Comparison of ENCODE assay signal across 8 cellular contexts in genomic region chrX:155094468-155095061, GRCh38. TPM values are rescaled to one million over a fixed set of nuclear protein-coding genes. Genes with fewer than 3 reads are reported as not detected.
A peak's percentile ranks its signal among the peaks of the same experiment; 100 is the strongest.
DNase-seq lines count a peak whose midpoint lies in the region; ATAC-seq, FAIRE-seq and TF ChIP-seq lines count a peak whose summit lies in the region.

No MANE protein-coding gene starts in this region.

- no peak overlapping the region for H3K4me3 Mint-ChIP-seq in natural killer cell
- no peak overlapping the region for H3K4me3 Mint-ChIP-seq in natural killer cell treated with Interleukin-12 subunit alpha and Interleukin-12 subunit beta and Interleukin-15 and Interleukin-18, amount 100 ng/mL, for 72 hours

- H3K4me2 ChIP-seq in endothelial cell of umbilical vein (ENCODE audit: insufficient read depth, low read length) = no peak overlapping the region

- no peak overlapping the region for H3K27ac Mint-ChIP-seq in natural killer cell
- no peak overlapping the region for H3K27ac Mint-ChIP-seq in natural killer cell treated with Interleukin-12 subunit alpha and Interleukin-12 subunit beta and Interleukin-15 and Interleukin-18, amount 100 ng/mL, for 72 hours

- POLR2A ChIA-PET in endothelial cell of umbilical vein (lab: Charles Lee) = no interaction called here

- peak in 2 of 3 donors; percentile 69 for ATAC-seq in natural killer cell
- ATAC-seq in natural killer cell treated with Interleukin-12 subunit alpha and Interleukin-12 subunit beta and Interleukin-15 and Interleukin-18, amount 100 ng/mL, for 72 hours = no peak
- ATAC-seq in HG02885 (IDR thresholded peaks at IDR 0.05; ENCODE audit: poor library complexity, unreplicated experiment) = peak; percentile 57
- peak; percentile 66; the same call in 2 of the 3 replicates for ATAC-seq in RWPE2 (ENCODE audit: low read depth)
- peak; percentile 62 to 80 (median 69) for ATAC-seq in pancreas
- ATAC-seq in HG03196 (IDR thresholded peaks at IDR 0.05; ENCODE audit: unreplicated experiment) = no peak

- H3K9me1 ChIP-seq in endothelial cell of umbilical vein (replicated peaks; ENCODE audit: control insufficient read depth, extremely low read depth, insufficient read depth, low read length) = no peaks in the 10 kb centered on the region

- dilution Hi-C loops in endothelial cell of umbilical vein (cut with MboI; ENCODE audit: extremely low pct_ligation_motif_present, low sequenced_read_pairs) = no loop called here

- H3K4me1 Mint-ChIP-seq in natural killer cell = no peaks in the 10 kb centered on the region
- H3K4me1 Mint-ChIP-seq in natural killer cell treated with Interleukin-12 subunit alpha and Interleukin-12 subunit beta and Interleukin-15 and Interleukin-18, amount 100 ng/mL, for 72 hours (ENCODE audit: low read depth in 2 of 2) = peaks cover 0 to 3% of the 10 kb centered on the region in 2 donors

- BruUV-seq in endothelial cell of umbilical vein (replicated peaks; lab: Mats Ljungman, UMichigan) = no TSS peak

- no peak overlapping the region for H3K9ac ChIP-seq in endothelial cell of umbilical vein (replicated peaks; ENCODE audit: extremely low read depth, insufficient read depth, low read length)

- H3K27me3 ChIP-seq in RWPE2 (ENCODE audit: insufficient read depth, poor library complexity, severe bottlenecking) (no peaks in the 10 kb centered on the region), endothelial cell of umbilical vein (ENCODE audit: control insufficient read depth in 2 of 2, insufficient read depth in 2 of 2, low read length in 2 of 2) (no peaks in the 10 kb centered on the region), pancreas (no peaks in the 10 kb centered on the region)

- H3K9me3 Mint-ChIP-seq in natural killer cell = no peaks in the 10 kb centered on the region
- no peaks in the 10 kb centered on the region for H3K9me3 Mint-ChIP-seq in natural killer cell treated with Interleukin-12 subunit alpha and Interleukin-12 subunit beta and Interleukin-15 and Interleukin-18, amount 100 ng/mL, for 72 hours

- H3K36me3 ChIP-seq in RWPE2 (ENCODE audit: low read depth) (peaks cover 7% of the 10 kb centered on the region; the same call in 1 of the 2 replicates), endothelial cell of umbilical vein (ENCODE audit: control insufficient read depth in 2 of 2, extremely low read depth in 1 of 2, insufficient read depth in 2 of 2, low read length in 2 of 2) (no peaks in the 10 kb centered on the region), pancreas (peaks cover 0 to 5% (median 0%) of the 10 kb centered on the region in 3 donors)

- no peak for DNase-seq in natural killer cell
- no peak for DNase-seq in natural killer cell treated with Interleukin-12 subunit alpha and Interleukin-12 subunit beta and Interleukin-15 and Interleukin-18, amount 100 ng/mL, for 72 hours (ENCODE audit: low spot score)
- DNase-seq in RWPE2 (ENCODE audit: low spot score) = no peak
- peak; percentile 27 for DNase-seq in endothelial cell of umbilical vein (ENCODE audit: low read depth, low spot score)
- no peak for DNase-seq in pancreas
- no peak for DNase-seq in NCI-H774 (lab: John Stamatoyannopoulos, UW)

- no peaks in the 10 kb centered on the region for H3K27me3 Mint-ChIP-seq in natural killer cell (ENCODE audit: low read depth in 2 of 2)
- no peaks in the 10 kb centered on the region for H3K27me3 Mint-ChIP-seq in natural killer cell treated with Interleukin-12 subunit alpha and Interleukin-12 subunit beta and Interleukin-15 and Interleukin-18, amount 100 ng/mL, for 72 hours

- H3K36me3 Mint-ChIP-seq in natural killer cell = no peaks in the 10 kb centered on the region
- peaks cover 4% of the 10 kb centered on the region for H3K36me3 Mint-ChIP-seq in natural killer cell treated with Interleukin-12 subunit alpha and Interleukin-12 subunit beta and Interleukin-15 and Interleukin-18, amount 100 ng/mL, for 72 hours

- no peaks in the 10 kb centered on the region for H4K20me1 ChIP-seq in endothelial cell of umbilical vein (replicated peaks; ENCODE audit: control insufficient read depth, extremely low read depth, insufficient read depth, low read length)

- CTCF ChIA-PET in endothelial cell of umbilical vein (lab: Charles Lee) = interaction anchor here (0.6 to 1.8 kb wide), 6 partner anchors 10 to 122 kb away, joined by 3 to 7 read pairs (median 3); partner anchors contain the start of genes BRCC3 and VBP1

- no peaks in the 10 kb centered on the region for H3K79me2 ChIP-seq in endothelial cell of umbilical vein (ENCODE audit: control insufficient read depth, insufficient read depth, low read length)

- FAIRE-seq in endothelial cell of umbilical vein (lab: Jason Lieb, UNC) (no peak), pancreas (lab: Jason Lieb, UNC) (no peak)

- no peaks in the 10 kb centered on the region for H3K4me1 ChIP-seq in RWPE2 (ENCODE audit: insufficient read depth, poor library complexity, severe bottlenecking)
- no peaks in the 10 kb centered on the region for H3K4me1 ChIP-seq in endothelial cell of umbilical vein (ENCODE audit: control insufficient read depth, extremely low read depth, insufficient read depth, low read length)
- H3K4me1 ChIP-seq in pancreas = no peaks in the 10 kb centered on the region

- no peak for TF ChIP-seq POLR2A in endothelial cell of umbilical vein (IDR thresholded peaks at IDR 0.05; ENCODE audit: low read depth, low read length)

- H3K4me3 ChIP-seq in RWPE2 (ENCODE audit: severe bottlenecking) (no peak overlapping the region), endothelial cell of umbilical vein (replicated peaks in 1 of 3; ENCODE audit: insufficient read depth in 1 of 3, low read depth in 1 of 3, low read length in 3 of 3) (no peak overlapping the region), pancreas (no peak overlapping the region)

- no peaks in the 10 kb centered on the region for H3K9me3 ChIP-seq in RWPE2 (ENCODE audit: severe bottlenecking)
- H3K9me3 ChIP-seq in endothelial cell of umbilical vein (replicated peaks; ENCODE audit: control insufficient read depth, insufficient read depth, low read length) = no peaks in the 10 kb centered on the region
- no peaks in the 10 kb centered on the region for H3K9me3 ChIP-seq in pancreas

- peak; percentile 45 for TF ChIP-seq CTCF in natural killer cell (IDR thresholded peaks at IDR 0.05)
- peak; percentile 64 for TF ChIP-seq CTCF in RWPE2 (IDR thresholded peaks at IDR 0.05; ENCODE audit: poor library complexity, severe bottlenecking)
- TF ChIP-seq CTCF in endothelial cell of umbilical vein (IDR thresholded peaks at IDR 0.05; ENCODE audit: extremely low read depth in 1 of 2, insufficient read depth in 1 of 2, low read depth in 1 of 2, low read length in 2 of 2) = peak; percentile 42 to 49
- TF ChIP-seq CTCF in pancreas (IDR thresholded peaks at IDR 0.05) = peak in 3 of 4 donors; percentile 13 to 50 (median 44)

- WGBS in pancreas, 2 donors = 22 to 32% methylated on average over 4 of the region's 4 CpGs

- intact Hi-C loops in natural killer cell (cut with micrococcal nuclease) (no loop called here), endothelial cell of umbilical vein (cut with micrococcal nuclease) (loop anchor here (1.0 to 10.0 kb wide), 2 partner anchors 120 to 726 kb away; partner anchors contain the start of gene VBP1), pancreas (cut with DNase I) (no loop called here)

- no peak overlapping the region for H2AFZ ChIP-seq in endothelial cell of umbilical vein (ENCODE audit: low read depth, low read length)

- H3K27ac ChIP-seq in RWPE2 (ENCODE audit: poor library complexity, severe bottlenecking) (no peak overlapping the region), endothelial cell of umbilical vein (ENCODE audit: insufficient read depth, low read depth, low read length) (no peak overlapping the region), pancreas (no peak overlapping the region)

RNA-seq across cellular contexts. Expression of gene BRCC3, which starts 23.3 kb away (rescaled TPM):
- 10 to 100 TPM; 15.0 to 20.8 (median 17.9) TPM for total RNA-seq in natural killer cell
- 10 to 100 TPM; 34.5 to 36.1 TPM for total RNA-seq in natural killer cell treated with Interleukin-12 subunit alpha and Interleukin-12 subunit beta and Interleukin-15 and Interleukin-18, amount 100 ng/mL, for 72 hours
- total RNA-seq in endothelial cell of umbilical vein = 23.9 and 25.5 TPM in 2 replicates
- polyA plus RNA-seq in endothelial cell of umbilical vein = 9.7 and 12.4 TPM in 2 replicates
- polyA plus RNA-seq in endothelial cell of umbilical vein (2011; cell fraction: cytosol; rRNA removed) = 14.9 and 15.6 TPM in 2 replicates
- 8.1 and 12.5 TPM in 2 replicates for polyA plus RNA-seq in endothelial cell of umbilical vein (2011; cell fraction: nucleus; rRNA removed)
- 20.6 and 29.2 TPM in 2 replicates for polyA plus RNA-seq in endothelial cell of umbilical vein (2012)
- 20.7 and 28.9 TPM in 2 replicates for polyA minus RNA-seq in endothelial cell of umbilical vein
- polyA minus RNA-seq in endothelial cell of umbilical vein (2011; cell fraction: cytosol; rRNA and poly(A)+ RNA removed) = 30.3 TPM
- polyA minus RNA-seq in endothelial cell of umbilical vein (2011; cell fraction: nucleus; rRNA and poly(A)+ RNA removed) = 12.2 and 12.6 TPM in 2 replicates
- 10 to 100 TPM in 2 of 6 donors, 1 to 10 TPM in 4; 7.5 to 13.2 (median 9.2) TPM for total RNA-seq in pancreas
- polyA plus RNA-seq in pancreas = 1 to 10 TPM; 4.6 to 8.2 TPM

RNA-seq across cellular contexts. Expression of gene CMC4, which starts 23.6 kb away (rescaled TPM):
- total RNA-seq in natural killer cell (1 to 10 TPM; 2.7 to 9.2 (median 5.2) TPM), endothelial cell of umbilical vein (3.2 and 4.3 TPM in 2 replicates), pancreas (1 to 10 TPM; 2.6 to 5.0 (median 3.1) TPM)
- total RNA-seq in natural killer cell treated with Interleukin-12 subunit alpha and Interleukin-12 subunit beta and Interleukin-15 and Interleukin-18, amount 100 ng/mL, for 72 hours = 1 to 10 TPM in 1 of 2 donors, not detected in 1; 1.4 TPM
- polyA plus RNA-seq in endothelial cell of umbilical vein (6.7 and 8.2 TPM in 2 replicates), pancreas (10 to 100 TPM; 10.8 to 16.6 TPM)
- polyA plus RNA-seq in endothelial cell of umbilical vein (2011; cell fraction: cytosol; rRNA removed) = 9.2 and 10.7 TPM in 2 replicates
- 5.9 and 7.1 TPM in 2 replicates for polyA plus RNA-seq in endothelial cell of umbilical vein (2011; cell fraction: nucleus; rRNA removed)
- 4.0 and 5.1 TPM in 2 replicates for polyA plus RNA-seq in endothelial cell of umbilical vein (2012)
- 0.87 and 1.7 TPM in 2 replicates for polyA minus RNA-seq in endothelial cell of umbilical vein
- polyA minus RNA-seq in endothelial cell of umbilical vein (2011; cell fraction: cytosol; rRNA and poly(A)+ RNA removed) = 1.6 TPM
- 0.67 and 0.91 TPM in 2 replicates for polyA minus RNA-seq in endothelial cell of umbilical vein (2011; cell fraction: nucleus; rRNA and poly(A)+ RNA removed)

RNA-seq across cellular contexts. Expression of gene MTCP1, which starts 23.6 kb away (rescaled TPM):
- 10 to 100 TPM; 12.1 to 17.3 (median 14.0) TPM for total RNA-seq in natural killer cell
- total RNA-seq in natural killer cell treated with Interleukin-12 subunit alpha and Interleukin-12 subunit beta and Interleukin-15 and Interleukin-18, amount 100 ng/mL, for 72 hours = 10 to 100 TPM; 12.4 to 17.4 TPM
- 15.8 and 15.9 TPM in 2 replicates for total RNA-seq in endothelial cell of umbilical vein
- polyA plus RNA-seq in endothelial cell of umbilical vein = 1.8 and 3.1 TPM in 2 replicates
- polyA plus RNA-seq in endothelial cell of umbilical vein (2011; cell fraction: cytosol; rRNA removed) = 0.85 and 1.9 TPM in 2 replicates
- polyA plus RNA-seq in endothelial cell of umbilical vein (2011; cell fraction: nucleus; rRNA removed) = 11.1 and 13.4 TPM in 2 replicates
- 15.3 and 24.6 TPM in 2 replicates for polyA plus RNA-seq in endothelial cell of umbilical vein (2012)
- polyA minus RNA-seq in endothelial cell of umbilical vein = 1.5 and 2.2 TPM in 2 replicates
- polyA minus RNA-seq in endothelial cell of umbilical vein (2011; cell fraction: cytosol; rRNA and poly(A)+ RNA removed) = 10.4 TPM
- 3.1 and 5.4 TPM in 2 replicates for polyA minus RNA-seq in endothelial cell of umbilical vein (2011; cell fraction: nucleus; rRNA and poly(A)+ RNA removed)
- 10 to 100 TPM; 10.9 to 18.3 (median 15.5) TPM for total RNA-seq in pancreas
- 10 to 100 TPM; 22.7 to 55.9 TPM for polyA plus RNA-seq in pancreas

Comparison
In these comparisons a context has a peak if more than half of its experiments do, and no peak if none do; other contexts are left out.
1. ATAC-seq: peak in natural killer cell (2 of 3), HG02885 (single experiment), RWPE2 (single experiment) and pancreas (4 of 4); none in natural killer cell treated with Interleukin-12 subunit alpha and Interleukin-12 subunit beta and Interleukin-15 and Interleukin-18, amount 100 ng/mL, for 72 hours (0 of 2) and HG03196 (single experiment).
2. Peak in every context shown above with its lines, with median percentiles within 50 percentile points of each other: CTCF ChIP-seq.